21 cellular contexts compared by ENCODE assay signal in genomic region chr10:105183506-105183905, GRCh38.
"Had no signal": no experiment of that assay in that cellular context is flagged by ENCODE, and none has a peak within 500 bp of the region (broad histone marks: within the 10 kb centered on the region; RNA-seq: fewer than 3 reads in every experiment).

No MANE protein-coding gene starts in this region.

- H3K27me3 Mint-ChIP-seq: natural killer cell treated with Interleukin-12 subunit alpha and Interleukin-12 subunit beta and Interleukin-15 and Interleukin-18, amount 100 ng/mL, for 72 hours; stimulated activated naive B cell treated with anti-CD40 and anti-IgM and Interleukin-4, amounts not matched to agents 10 μg/mL and 1 μg/mL and 100 μg/mL, for 72 hours had no signal

- DNase-seq: cortex of kidney; mesenchymal stem cell; mucosa of descending colon; naive B cell; right cardiac atrium; spleen; stimulated activated naive B cell treated with anti-CD40 and anti-IgM and Interleukin-4, amounts not matched to agents 10 μg/mL and 1 μg/mL and 100 μg/mL, for 72 hours; upper lobe of left lung had no signal

- H3K4me3 ChIP-seq: lung, mucosa of descending colon, prostate gland, skin epidermis, spleen, thoracic aorta, tibial nerve, upper lobe of left lung had no signal

- H2AFZ ChIP-seq: parathyroid adenoma had no signal

- H3K27me3 ChIP-seq: spleen, tibial nerve, upper lobe of left lung had no signal

- H3K27ac Mint-ChIP-seq: mesothelial cell of epicardium; naive B cell; natural killer cell treated with Interleukin-12 subunit alpha and Interleukin-12 subunit beta and Interleukin-15 and Interleukin-18, amount 100 ng/mL, for 72 hours; stimulated activated naive B cell treated with anti-CD40 and anti-IgM and Interleukin-4, amounts not matched to agents 10 μg/mL and 1 μg/mL and 100 μg/mL, for 72 hours; stimulated activated naive CD8-positive, alpha-beta T cell treated with anti-CD3 and anti-CD28 coated beads, Interleukin-15, Interleukin-2, amounts not matched to agents 100 ng/mL and 50 ng/mL, for 24 hours had no signal

- H3K9ac ChIP-seq: parathyroid adenoma had no signal

- H3K36me3 Mint-ChIP-seq: mesothelial cell of epicardium; naive B cell; natural killer cell treated with Interleukin-12 subunit alpha and Interleukin-12 subunit beta and Interleukin-15 and Interleukin-18, amount 100 ng/mL, for 72 hours; stimulated activated naive B cell treated with anti-CD40 and anti-IgM and Interleukin-4, amounts not matched to agents 10 μg/mL and 1 μg/mL and 100 μg/mL, for 72 hours had no signal

- H3K36me3 ChIP-seq: prostate gland, spleen, thoracic aorta, tibial nerve, upper lobe of left lung had no signal

- H3K4me1 ChIP-seq: parathyroid adenoma, prostate gland, spleen, tibial nerve, upper lobe of left lung had no signal

- FAIRE-seq: frontal cortex, keratinocyte, urothelium cell line had no signal

- H3K9me3 ChIP-seq: mucosa of descending colon, prostate gland, spleen, thoracic aorta, tibial nerve, upper lobe of left lung had no signal

- H3K27ac ChIP-seq: parathyroid adenoma, prostate gland, skin epidermis, spleen, thoracic aorta, tibial nerve, upper lobe of left lung had no signal

- H3K9me3 Mint-ChIP-seq: mesothelial cell of epicardium; neural crest cell; stimulated activated naive CD8-positive, alpha-beta T cell treated with anti-CD3 and anti-CD28 coated beads, Interleukin-15, Interleukin-2, amounts not matched to agents 100 ng/mL and 50 ng/mL, for 24 hours had no signal

- ATAC-seq: mucosa of descending colon; natural killer cell treated with Interleukin-12 subunit alpha and Interleukin-12 subunit beta and Interleukin-15 and Interleukin-18, amount 100 ng/mL, for 72 hours; right cardiac atrium; stimulated activated naive B cell treated with anti-CD40 and anti-IgM and Interleukin-4, amounts not matched to agents 10 μg/mL and 1 μg/mL and 100 μg/mL, for 72 hours had no signal

- H3K4me1 Mint-ChIP-seq: mesothelial cell of epicardium; naive B cell; stimulated activated naive B cell treated with anti-CD40 and anti-IgM and Interleukin-4, amounts not matched to agents 10 μg/mL and 1 μg/mL and 100 μg/mL, for 72 hours had no signal

- H3K4me3 Mint-ChIP-seq: mesothelial cell of epicardium; naive B cell; natural killer cell treated with Interleukin-12 subunit alpha and Interleukin-12 subunit beta and Interleukin-15 and Interleukin-18, amount 100 ng/mL, for 72 hours; neural crest cell; stimulated activated naive B cell treated with anti-CD40 and anti-IgM and Interleukin-4, amounts not matched to agents 10 μg/mL and 1 μg/mL and 100 μg/mL, for 72 hours; stimulated activated naive CD8-positive, alpha-beta T cell treated with anti-CD3 and anti-CD28 coated beads, Interleukin-15, Interleukin-2, amounts not matched to agents 100 ng/mL and 50 ng/mL, for 24 hours had no signal

- H3K79me2 ChIP-seq: parathyroid adenoma had no signal
